ENCODE assay signal across 19 cellular contexts in the genomic region with DNA sequence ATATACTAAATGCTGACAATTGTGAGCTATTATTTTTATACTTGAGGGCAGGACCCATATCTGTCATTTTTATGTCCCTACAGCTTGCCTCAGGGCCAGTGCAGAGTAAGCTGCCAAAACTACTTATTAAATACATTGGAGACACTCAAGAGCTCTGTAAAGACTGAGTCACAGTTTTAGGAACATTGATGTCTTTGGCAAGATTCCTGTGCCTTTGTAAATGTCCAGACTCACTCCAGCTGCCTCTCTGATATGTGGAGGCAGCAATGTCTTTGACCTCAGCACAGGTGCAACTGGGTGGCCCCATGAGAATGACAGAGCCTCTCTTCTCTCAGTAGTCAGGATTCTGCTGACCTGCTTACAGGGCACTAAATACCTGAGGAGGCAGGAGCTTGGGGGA.
DNase-seq lines count a peak whose midpoint lies in the region; ATAC-seq, FAIRE-seq and TF ChIP-seq lines count a peak whose summit lies in the region.
"Had no signal": no experiment of that assay in that cellular context is flagged by ENCODE, and none has a peak within 500 bp of the region (broad histone marks: within the 10 kb centered on the region; RNA-seq: fewer than 3 reads in every experiment).

No MANE protein-coding gene starts in this region.

- H3K4me2 ChIP-seq in hepatocyte = no peak overlapping the region
- H3K4me2 ChIP-seq: smooth muscle cell had no signal

- no peaks in the 10 kb centered on the region for H3K79me2 ChIP-seq in hepatocyte

- no peaks in the 10 kb centered on the region for H3K9me3 Mint-ChIP-seq in activated T-cell treated with anti-CD3 and anti-CD28 coated beads, Interleukin-2, amount 50 U/mL, for 4 hours
- H3K9me3 Mint-ChIP-seq: brain; T-helper 2 cell treated with Interferon-gamma antibody and Interleukin-4, amounts not matched to agents 5 μg/mL and 100 μg/mL, for 36 hours had no signal

- no peaks in the 10 kb centered on the region for H3K9me2 ChIP-seq in hepatocyte (replicated peaks; ENCODE audit: insufficient read depth)

- no peaks in the 10 kb centered on the region for H3K4me1 Mint-ChIP-seq in activated T-cell treated with anti-CD3 and anti-CD28 coated beads, Interleukin-2, amount 50 U/mL, for 4 hours (ENCODE audit: low read depth)
- H3K4me1 Mint-ChIP-seq: activated CD4-positive, alpha-beta T cell treated with anti-CD3 and anti-CD28 coated beads for 36 hours; CD4-positive, alpha-beta memory T cell had no signal

- TF ChIP-seq CTCF in GM20000 (IDR thresholded peaks at IDR 0.05; ENCODE audit: extremely low read depth, missing control alignments) (no peak), hepatocyte (IDR thresholded peaks at IDR 0.05; ENCODE audit: poor library complexity) (no peak)

- intact Hi-C loops in Right ventricle myocardium superior (cut with DNase I) = no loop called here
- intact Hi-C loops in cardiac septum (cut with DNase I) = no loop called here

- no peak overlapping the region for H3K4me3 Mint-ChIP-seq in activated T-cell treated with anti-CD3 and anti-CD28 coated beads, Interleukin-2, amount 50 U/mL, for 4 hours
- H3K4me3 Mint-ChIP-seq: activated CD4-positive, alpha-beta T cell treated with anti-CD3 and anti-CD28 coated beads for 36 hours; brain; CD4-positive, alpha-beta memory T cell; T-helper 2 cell treated with Interferon-gamma antibody and Interleukin-4, amounts not matched to agents 5 μg/mL and 100 μg/mL, for 36 hours had no signal

- DNase-seq in Right ventricle myocardium superior = peak; percentile 39
- no peak for DNase-seq in cardiac septum (ENCODE audit: low spot score)
- peak; percentile 80 for DNase-seq in myocyte (ENCODE audit: low read depth)
- no peak for DNase-seq in GM20000 (ENCODE audit: low spot score)
- no peak for DNase-seq in hepatocyte (ENCODE audit: low spot score)
- no peak for DNase-seq in activated gamma-delta T cell treated with Interleukin-2 at 50 U/mL for 16 hours
- DNase-seq in activated T-cell treated with anti-CD3 and anti-CD28 coated beads, Interleukin-2, amount 50 U/mL, for 4 hours = no peak
- DNase-seq: activated CD4-positive, alpha-beta T cell treated with anti-CD3 and anti-CD28 coated beads for 36 hours; activated naive CD4-positive, alpha-beta T cell; CD4-positive, alpha-beta memory T cell; EL; kidney glomerular epithelial cell; NCI-H2227 treated with DMSO at 0.1 percent for 48 hours had no signal

- H3K27ac ChIP-seq in hepatocyte = no peak overlapping the region
- H3K27ac ChIP-seq: HL-60 had no signal

- H3K4me1 ChIP-seq in hepatocyte (ENCODE audit: insufficient read depth) = no peaks in the 10 kb centered on the region

- no peaks in the 10 kb centered on the region for H3K9me3 ChIP-seq in hepatocyte (ENCODE audit: low read depth)
- H3K9me3 ChIP-seq: esophagus muscularis mucosa had no signal

- no peak overlapping the region for H2AFZ ChIP-seq in hepatocyte

- ATAC-seq in Right ventricle myocardium superior (ENCODE audit: poor library complexity) = peak; percentile 52
- ATAC-seq in activated T-cell treated with anti-CD3 and anti-CD28 coated beads, Interleukin-2, amount 50 U/mL, for 4 hours = no peak
- ATAC-seq: activated CD4-positive, alpha-beta T cell treated with anti-CD3 and anti-CD28 coated beads for 36 hours had no signal

- H3K27me3 Mint-ChIP-seq in activated T-cell treated with anti-CD3 and anti-CD28 coated beads, Interleukin-2, amount 50 U/mL, for 4 hours (ENCODE audit: low read depth) = peaks cover 3% of the 10 kb centered on the region
- H3K27me3 Mint-ChIP-seq: CD4-positive, alpha-beta memory T cell had no signal

- H3K27me3 ChIP-seq in hepatocyte = no peaks in the 10 kb centered on the region
- H3K27me3 ChIP-seq: esophagus muscularis mucosa had no signal

- no peaks in the 10 kb centered on the region for H4K20me1 ChIP-seq in hepatocyte (ENCODE audit: insufficient read depth, poor library complexity, severe bottlenecking)

- H3K4me3 ChIP-seq in hepatocyte = no peak overlapping the region
- H3K4me3 ChIP-seq: esophagus muscularis mucosa, smooth muscle cell had no signal

- no peaks in the 10 kb centered on the region for H3K36me3 ChIP-seq in hepatocyte (replicated peaks; ENCODE audit: insufficient read depth, low read depth)
- H3K36me3 ChIP-seq: esophagus muscularis mucosa had no signal

- H3K36me3 Mint-ChIP-seq in activated T-cell treated with anti-CD3 and anti-CD28 coated beads, Interleukin-2, amount 50 U/mL, for 4 hours (ENCODE audit: insufficient read depth) = no peaks in the 10 kb centered on the region
- H3K36me3 Mint-ChIP-seq: brain; CD4-positive, alpha-beta memory T cell had no signal

- peak; percentile 96 for FAIRE-seq in endometrium (lab: Jason Lieb, UNC)

Comparison
In these comparisons a context has a peak if more than half of its experiments do, and no peak if none do; other contexts are left out.
1. DNase-seq: peak in Right ventricle myocardium superior (single experiment) and myocyte (single experiment); none in cardiac septum (single experiment), GM20000 (single experiment), hepatocyte (single experiment), activated gamma-delta T cell treated with Interleukin-2 at 50 U/mL for 16 hours (single experiment) and activated T-cell treated with anti-CD3 and anti-CD28 coated beads, Interleukin-2, amount 50 U/mL, for 4 hours (single experiment).